In the genomic region with DNA sequence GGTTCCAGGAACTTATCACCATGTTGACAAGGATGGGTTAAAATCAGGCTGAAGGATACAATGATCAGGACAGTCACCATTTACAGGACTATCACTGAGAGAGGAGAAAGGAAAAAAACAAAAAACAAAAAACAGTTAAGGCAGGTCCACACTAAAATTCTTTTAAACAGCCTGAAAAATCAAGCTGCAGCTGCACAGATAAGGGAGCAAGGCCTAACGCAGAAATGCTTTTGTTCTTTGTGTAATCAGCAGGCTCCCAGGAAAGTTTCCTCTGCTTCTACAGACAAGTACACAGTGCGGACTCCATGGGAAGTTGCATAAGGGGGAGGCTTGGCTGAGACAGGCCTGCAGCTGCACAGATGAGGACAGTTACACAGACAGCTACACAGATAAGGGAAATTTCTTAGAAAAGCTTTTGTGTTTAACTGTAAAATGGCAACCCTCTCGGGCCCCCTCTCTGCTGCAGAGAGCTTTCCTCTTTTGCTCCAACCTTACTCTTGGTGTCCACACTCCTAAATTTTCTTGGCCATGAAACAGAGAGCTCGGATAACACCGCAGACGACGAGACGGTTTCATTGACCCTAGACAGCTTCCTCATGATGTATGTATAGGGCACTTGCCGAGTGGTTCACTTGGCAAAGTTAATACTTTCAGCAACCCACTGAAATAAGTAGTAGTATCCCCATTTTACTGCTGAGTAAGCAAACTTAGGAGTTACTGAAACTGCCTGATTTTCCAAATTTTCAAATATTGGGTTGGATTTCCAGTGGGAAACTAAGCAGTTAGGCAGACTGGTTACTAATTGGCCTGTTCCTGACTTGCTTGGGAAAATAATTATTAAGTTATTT, we compare ENCODE assay signal across 1 cellular context.
TF ChIP-seq lines count a peak whose summit lies in the region.

No MANE protein-coding gene starts in this region.

TF ChIP-seq in K562, 482 proteins besides CTCF, POLR2A, EP300 and RAD21 (continued from another document):
- no peak for TF ChIP-seq ZNF407 (IDR thresholded peaks at IDR 0.05; ENCODE audit: low read depth)
- TF ChIP-seq ELF4 (CRISPR knock-in tag; IDR thresholded peaks at IDR 0.05): 0 out of 2 replicates have a peak, but pooled peaks have one; percentile 63
- no peak for TF ChIP-seq ZNF696 (CRISPR knock-in tag; conservative IDR thresholded peaks at IDR 0.05)
- no peak for TF ChIP-seq HNRNPL (IDR thresholded peaks at IDR 0.05; ENCODE audit: low read depth, low read length)
- 0 out of 2 replicates have a peak, but pooled peaks have one; percentile 44 for TF ChIP-seq TRIM28 (IDR thresholded peaks at IDR 0.05)
- no peak for TF ChIP-seq CCAR2 (IDR thresholded peaks at IDR 0.05; ENCODE audit: low read depth, low read length)
- no peak for TF ChIP-seq ZNF436 (CRISPR knock-in tag; IDR thresholded peaks at IDR 0.05)
- no peak for TF ChIP-seq JUN (IDR thresholded peaks at IDR 0.05; ENCODE audit: borderline replicate concordance, low read depth, low read length)
- no peak for TF ChIP-seq JUN (CRISPR knock-in tag; IDR thresholded peaks at IDR 0.05; ENCODE audit: borderline replicate concordance)
- TF ChIP-seq, protein P1, sequence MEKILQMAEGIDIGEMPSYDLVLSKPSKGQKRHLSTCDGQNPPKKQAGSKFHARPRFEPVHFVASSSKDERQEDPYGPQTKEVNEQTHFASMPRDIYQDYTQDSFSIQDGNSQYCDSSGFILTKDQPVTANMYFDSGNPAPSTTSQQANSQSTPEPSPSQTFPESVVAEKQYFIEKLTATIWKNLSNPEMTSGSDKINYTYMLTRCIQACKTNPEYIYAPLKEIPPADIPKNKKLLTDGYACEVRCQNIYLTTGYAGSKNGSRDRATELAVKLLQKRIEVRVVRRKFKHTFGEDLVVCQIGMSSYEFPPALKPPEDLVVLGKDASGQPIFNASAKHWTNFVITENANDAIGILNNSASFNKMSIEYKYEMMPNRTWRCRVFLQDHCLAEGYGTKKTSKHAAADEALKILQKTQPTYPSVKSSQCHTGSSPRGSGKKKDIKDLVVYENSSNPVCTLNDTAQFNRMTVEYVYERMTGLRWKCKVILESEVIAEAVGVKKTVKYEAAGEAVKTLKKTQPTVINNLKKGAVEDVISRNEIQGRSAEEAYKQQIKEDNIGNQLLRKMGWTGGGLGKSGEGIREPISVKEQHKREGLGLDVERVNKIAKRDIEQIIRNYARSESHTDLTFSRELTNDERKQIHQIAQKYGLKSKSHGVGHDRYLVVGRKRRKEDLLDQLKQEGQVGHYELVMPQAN (IDR thresholded peaks at IDR 0.05; ENCODE audit: borderline replicate concordance): no peak
- TF ChIP-seq SMAD3 (CRISPR knock-in tag; conservative IDR thresholded peaks at IDR 0.05): 0 out of 2 replicates have a peak, but pooled peaks have one; percentile 16
